In the genomic region with DNA sequence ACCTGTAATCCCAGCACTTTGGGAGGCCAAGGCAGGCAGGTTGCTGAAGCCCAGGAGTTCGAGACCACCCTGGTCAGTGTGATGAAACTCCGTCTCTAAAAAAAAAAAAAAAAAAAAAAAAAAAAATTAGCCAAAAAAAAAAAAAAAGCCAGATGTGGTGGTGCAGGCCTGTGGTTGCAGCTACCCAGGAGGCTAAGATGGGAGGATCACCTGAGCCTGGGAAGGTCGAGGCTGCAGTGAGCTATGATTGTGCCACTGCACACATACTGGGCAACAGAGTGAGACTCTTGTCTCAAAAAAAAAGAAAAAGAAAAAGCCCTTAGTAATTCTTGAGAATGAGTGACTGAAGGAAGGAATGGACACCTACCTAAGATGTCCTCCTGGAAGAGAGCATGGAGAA, we compare ENCODE assay signal across 26 cellular contexts.
"Had no signal": no experiment of that assay in that cellular context is flagged by ENCODE, and none has a peak within 500 bp of the region (broad histone marks: within the 10 kb centered on the region; RNA-seq: fewer than 3 reads in every experiment).

No MANE protein-coding gene starts in this region.

- H3K9me3 Mint-ChIP-seq: mesothelial cell of epicardium; naive B cell; natural killer cell; stimulated activated naive B cell treated with anti-CD40 and anti-IgM and Interleukin-4, amounts not matched to agents 10 μg/mL and 1 μg/mL and 100 μg/mL, for 72 hours had no signal

- H2AFZ ChIP-seq: hepatocyte had no signal

- H3K27ac Mint-ChIP-seq: mesothelial cell of epicardium; naive B cell; natural killer cell; stimulated activated naive B cell treated with anti-CD40 and anti-IgM and Interleukin-4, amounts not matched to agents 10 μg/mL and 1 μg/mL and 100 μg/mL, for 72 hours had no signal

- H3K36me3 Mint-ChIP-seq: mesothelial cell of epicardium, natural killer cell had no signal

- H3K4me3 ChIP-seq: hepatocyte, left ventricle myocardium inferior, lung, pancreas, prostate gland, skin epidermis, stomach, testis, thyroid gland, transverse colon, upper lobe of right lung had no signal

- H3K4me3 Mint-ChIP-seq: mesothelial cell of epicardium; naive B cell; natural killer cell; stimulated activated naive B cell treated with anti-CD40 and anti-IgM and Interleukin-4, amounts not matched to agents 10 μg/mL and 1 μg/mL and 100 μg/mL, for 72 hours had no signal

- ATAC-seq: natural killer cell; pancreas; right cardiac atrium; sciatic nerve; stimulated activated naive B cell treated with anti-CD40 and anti-IgM and Interleukin-4, amounts not matched to agents 10 μg/mL and 1 μg/mL and 100 μg/mL, for 72 hours; stimulated activated naive CD8-positive, alpha-beta T cell treated with anti-CD3 and anti-CD28 coated beads, Interleukin-15, Interleukin-2, amounts not matched to agents 100 U/mL and 50 U/mL, for 24 hours; upper lobe of right lung had no signal

- H3K36me3 ChIP-seq: left ventricle myocardium inferior, pancreas, prostate gland, stomach, thyroid gland, transverse colon, upper lobe of right lung had no signal

- H3K4me1 ChIP-seq: pancreas, upper lobe of right lung had no signal

- H3K27me3 Mint-ChIP-seq: naive B cell; stimulated activated naive B cell treated with anti-CD40 and anti-IgM and Interleukin-4, amounts not matched to agents 10 μg/mL and 1 μg/mL and 100 μg/mL, for 72 hours had no signal

- H3K9me3 ChIP-seq: left ventricle myocardium inferior, pancreas, prostate gland, testis, thyroid gland, transverse colon, upper lobe of right lung had no signal

- H3K79me2 ChIP-seq: hepatocyte had no signal

- DNase-seq: islet precursor cell; left ventricle myocardium inferior; mesendoderm; naive B cell; natural killer cell; pancreas; posterior cingulate gyrus; retina; right cardiac atrium; stimulated activated CD4-positive, alpha-beta T cell treated with anti-CD3 and anti-CD28 coated beads, Interleukin-12 subunit alpha, Interleukin-12 subunit beta, amount 100 ng/mL, for 4 hours; stimulated activated CD4-positive, alpha-beta T cell treated with anti-CD3 and anti-CD28 coated beads, Interleukin-15, amount 100 ng/mL, for 24 hours; stimulated activated CD4-positive, alpha-beta T cell treated with anti-CD3 and anti-CD28 coated beads, Interleukin-2, amount 100 ng/mL, for 24 hours; stimulated activated CD4-positive, alpha-beta T cell treated with anti-CD3 and anti-CD28 coated beads, Interleukin-4, amount 100 ng/mL, for 1 hour; stimulated activated naive B cell treated with anti-CD40 and anti-IgM and Interleukin-4, amounts not matched to agents 10 μg/mL and 1 μg/mL and 100 μg/mL, for 72 hours; stimulated activated naive CD8-positive, alpha-beta T cell treated with anti-CD3 and anti-CD28 coated beads, Interleukin-15, Interleukin-2, amounts not matched to agents 100 U/mL and 50 U/mL, for 24 hours; stomach; testis; thyroid gland; transverse colon had no signal

- H3K4me2 ChIP-seq: hepatocyte had no signal

- H3K27me3 ChIP-seq: hepatocyte, pancreas, stomach, testis, thyroid gland, transverse colon, upper lobe of right lung had no signal

- H3K27ac ChIP-seq: hepatocyte, left ventricle myocardium inferior, pancreas, prostate gland, skin epidermis, stomach, testis, thyroid gland, transverse colon, upper lobe of right lung had no signal
